Comparison of ENCODE assay signal across 9 cellular contexts in genomic region chr10:62106929-62107519, GRCh38.
"Had no signal": no experiment of that assay in that cellular context is flagged by ENCODE, and none has a peak within 500 bp of the region (broad histone marks: within the 10 kb centered on the region; RNA-seq: fewer than 3 reads in every experiment).

No MANE protein-coding gene starts in this region.

- H3K27ac Mint-ChIP-seq: activated CD4-positive, alpha-beta T cell treated with anti-CD3 and anti-CD28 coated beads, Interleukin-2, amount 10 ng/mL, durations not matched to agents 24 days and 14 days; type B pancreatic cell had no signal

- H3K4me3 Mint-ChIP-seq: activated CD4-positive, alpha-beta T cell treated with anti-CD3 and anti-CD28 coated beads, Interleukin-2, amount 10 ng/mL, durations not matched to agents 24 days and 14 days; type B pancreatic cell had no signal

- H3K36me3 Mint-ChIP-seq: type B pancreatic cell had no signal

- DNase-seq: activated CD4-positive, alpha-beta T cell treated with anti-CD3 and anti-CD28 coated beads, Interleukin-2, amount 10 ng/mL, durations not matched to agents 24 days and 14 days; activated gamma-delta T cell treated with Interleukin-2 at 50 U/mL for 16 hours; activated T-cell treated with anti-CD3 and anti-CD28 coated beads, Interleukin-2, amount 50 U/mL, for 1 hour; hypothalamus; lower lobe of right lung; midbrain; retina; WERI-Rb-1 had no signal

- H3K27me3 Mint-ChIP-seq: activated CD4-positive, alpha-beta T cell treated with anti-CD3 and anti-CD28 coated beads, Interleukin-2, amount 10 ng/mL, durations not matched to agents 24 days and 14 days; type B pancreatic cell had no signal

- H3K9me3 Mint-ChIP-seq: activated CD4-positive, alpha-beta T cell treated with anti-CD3 and anti-CD28 coated beads, Interleukin-2, amount 10 ng/mL, durations not matched to agents 24 days and 14 days had no signal

- ATAC-seq: lower lobe of right lung had no signal
